Comparison of ENCODE assay signal across 8 cellular contexts in genomic region chrX:103629295-103630170, GRCh38.
A peak's percentile ranks its signal among the peaks of the same experiment; 100 is the strongest.
DNase-seq lines count a peak whose midpoint lies in the region; ATAC-seq lines count a peak whose summit lies in the region.

No MANE protein-coding gene starts in this region.

- peaks cover 21% of the 10 kb centered on the region for H3K4me1 ChIP-seq in endocrine pancreas (ENCODE audit: control insufficient read depth, insufficient read depth, low read length)

- H3K9ac ChIP-seq in endocrine pancreas (ENCODE audit: control insufficient read depth, insufficient read depth, low read length), result peak overlapping the region; percentile 93

- H3K4me1 Mint-ChIP-seq in stimulated activated naive CD8-positive, alpha-beta T cell treated with anti-CD3 and anti-CD28 coated beads, Interleukin-15, amount 100 ng/mL, for 72 hours, result peaks cover 24% of the 10 kb centered on the region

- peak overlapping the region; percentile 87 to 93 for H3K27ac Mint-ChIP-seq in stimulated activated naive CD8-positive, alpha-beta T cell treated with anti-CD3 and anti-CD28 coated beads, Interleukin-15, amount 100 ng/mL, for 72 hours

- H3K27me3 ChIP-seq in endocrine pancreas (ENCODE audit: control insufficient read depth, insufficient read depth, low read length), result no peaks in the 10 kb centered on the region

- H3K4me3 Mint-ChIP-seq in stimulated activated naive CD8-positive, alpha-beta T cell treated with anti-CD3 and anti-CD28 coated beads, Interleukin-15, amount 100 ng/mL, for 72 hours, result peak overlapping the region; percentile 87 to 94

- no peaks in the 10 kb centered on the region for H3K36me3 ChIP-seq in endocrine pancreas (ENCODE audit: control insufficient read depth, insufficient read depth, low read length)

- no peaks in the 10 kb centered on the region for H3K9me3 Mint-ChIP-seq in stimulated activated naive CD8-positive, alpha-beta T cell treated with anti-CD3 and anti-CD28 coated beads, Interleukin-15, amount 100 ng/mL, for 72 hours

- DNase-seq in GDM1 (lab: John Stamatoyannopoulos, UW) (peak; percentile 41), NCI-H2081 (lab: John Stamatoyannopoulos, UW) (peak; percentile 81 to 85), medulla oblongata (ENCODE audit: extremely low spot score) (peak; percentile 79), RPMI8226 (no peak)
- peak; percentile 0 for DNase-seq in activated CD4-positive, alpha-beta T cell treated with anti-CD3 and anti-CD28 coated beads, Interleukin-2, amount 50 U/mL, for 1 hour
- DNase-seq in stimulated activated naive CD8-positive, alpha-beta T cell treated with anti-CD3 and anti-CD28 coated beads, Interleukin-15, amount 100 ng/mL, for 72 hours, result peak; percentile 5 to 11

- peak; percentile 43 for ATAC-seq in HG02588 (IDR thresholded peaks at IDR 0.05; ENCODE audit: unreplicated experiment)
- peak; percentile 72 for ATAC-seq in stimulated activated naive CD8-positive, alpha-beta T cell treated with anti-CD3 and anti-CD28 coated beads, Interleukin-15, amount 100 ng/mL, for 72 hours

- H3K4me3 ChIP-seq in endocrine pancreas (ENCODE audit: control insufficient read depth, insufficient read depth, low read length), result peak overlapping the region; percentile 82

- no peaks in the 10 kb centered on the region for H3K27me3 Mint-ChIP-seq in stimulated activated naive CD8-positive, alpha-beta T cell treated with anti-CD3 and anti-CD28 coated beads, Interleukin-15, amount 100 ng/mL, for 72 hours

- no peaks in the 10 kb centered on the region for H3K9me3 ChIP-seq in endocrine pancreas (ENCODE audit: control insufficient read depth, low read length)
